Comparison of ENCODE assay signal across 8 cellular contexts in genomic region chr6:109059591-109060021, GRCh38. TPM values are rescaled to one million over a fixed set of nuclear protein-coding genes. Genes with fewer than 3 reads are reported as not detected.
DNase-seq lines count a peak whose midpoint lies in the region; ATAC-seq, FAIRE-seq and TF ChIP-seq lines count a peak whose summit lies in the region.

No MANE protein-coding gene starts in this region.

- H3K9ac ChIP-seq in astrocyte (ENCODE audit: low read length), result no peak overlapping the region

- no peaks in the 10 kb centered on the region for H3K9me3 Mint-ChIP-seq in astrocyte (ENCODE audit: unreplicated experiment)

- H3K4me2 ChIP-seq in astrocyte (ENCODE audit: low read length), result no peak overlapping the region

- TF ChIP-seq CTCF in astrocyte (IDR thresholded peaks at IDR 0.05; ENCODE audit: insufficient read depth, low read depth, low read length) (no peak), lung (IDR thresholded peaks at IDR 0.05; ENCODE audit: control extremely low read depth, extremely low read depth) (no peak), ascending aorta (IDR thresholded peaks at IDR 0.05) (peak in 1 of 3 experiments; percentile 14)

- 25 to 28% methylated on average over 4 of the region's 4 CpGs for WGBS in lung, 2 donors

- no peaks in the 10 kb centered on the region for H3K36me3 Mint-ChIP-seq in astrocyte (ENCODE audit: low read depth, unreplicated experiment)

- no peak overlapping the region for H2AFZ ChIP-seq in astrocyte (ENCODE audit: low read depth, low read length)

- H4K20me1 ChIP-seq in astrocyte (ENCODE audit: insufficient read depth, low read length), result no peaks in the 10 kb centered on the region

- H3K4me1 ChIP-seq in astrocyte (ENCODE audit: insufficient read depth, low read length) (no peaks in the 10 kb centered on the region), lung (ENCODE audit: control insufficient read depth in 2 of 2, insufficient read depth in 2 of 2, low read length in 2 of 2) (peaks cover 1 to 24% of the 10 kb centered on the region in 2 donors), ascending aorta (peaks cover 2 to 26% of the 10 kb centered on the region in 2 donors)

- intact Hi-C loops in ascending aorta (cut with DNase I), result loop anchor here (5.0 kb wide), 1 partner anchor 52 kb away; no protein-coding TSS in a partner anchor

- no peak overlapping the region for H3K4me3 Mint-ChIP-seq in astrocyte (ENCODE audit: unreplicated experiment)

- H3K36me3 ChIP-seq in astrocyte (ENCODE audit: insufficient read depth, low read length), result no peaks in the 10 kb centered on the region
- no peaks in the 10 kb centered on the region for H3K36me3 ChIP-seq in lung (ENCODE audit: control insufficient read depth in 2 of 2, insufficient read depth in 2 of 2, low read length in 2 of 2)
- H3K36me3 ChIP-seq in ascending aorta, result no peaks in the 10 kb centered on the region

- H3K27me3 ChIP-seq in astrocyte (ENCODE audit: insufficient read depth, low read length) (no peaks in the 10 kb centered on the region), lung (ENCODE audit: control insufficient read depth, insufficient read depth) (no peaks in the 10 kb centered on the region), ascending aorta (no peaks in the 10 kb centered on the region)

- no peaks in the 10 kb centered on the region for H3K79me2 ChIP-seq in astrocyte (ENCODE audit: insufficient read depth, low read length)

- peak overlapping the region; percentile 0 for H3K27ac ChIP-seq in astrocyte (ENCODE audit: low read depth, low read length)
- peak overlapping the region; percentile 45 to 66 for H3K27ac ChIP-seq in lung (ENCODE audit: low read depth in 1 of 2, low read length in 1 of 2)
- no peak overlapping the region for H3K27ac ChIP-seq in ascending aorta

- no peaks in the 10 kb centered on the region for H3K27me3 Mint-ChIP-seq in astrocyte (ENCODE audit: low read depth, unreplicated experiment)

- DNase-seq in AML-193 (lab: John Stamatoyannopoulos, UW) (peak; percentile 62 to 72), astrocyte (ENCODE audit: low read depth) (no peak), lung (ENCODE audit: low spot score) (no peak), ascending aorta (ENCODE audit: low spot score in 2 of 2) (no peak), NCI-H2171 treated with DMSO at 0.1 percent for 48 hours (lab: John Stamatoyannopoulos, UW) (no peak), NCI-H2029 (lab: John Stamatoyannopoulos, UW) (no peak)

- ATAC-seq in HG02885 (IDR thresholded peaks at IDR 0.05; ENCODE audit: poor library complexity, unreplicated experiment) (peak; percentile 58), lung (ENCODE audit: insufficient read depth, low FRiP score) (peak; percentile 59), HG02884 (IDR thresholded peaks at IDR 0.05; ENCODE audit: unreplicated experiment) (no peak)

- H3K9me3 ChIP-seq in astrocyte (ENCODE audit: insufficient read depth, low read depth, low read length), result no peaks in the 10 kb centered on the region
- H3K9me3 ChIP-seq in lung (ENCODE audit: control insufficient read depth in 2 of 2, insufficient read depth in 1 of 2, low read length in 1 of 2), result no peaks in the 10 kb centered on the region
- H3K9me3 ChIP-seq in ascending aorta, result no peaks in the 10 kb centered on the region

- H3K27ac Mint-ChIP-seq in astrocyte (ENCODE audit: unreplicated experiment), result peak overlapping the region; percentile 3

- FAIRE-seq in astrocyte (lab: Jason Lieb, UNC), result no peak

- peaks cover 16% of the 10 kb centered on the region for H3K4me1 Mint-ChIP-seq in astrocyte (ENCODE audit: low read depth, unreplicated experiment)

- H3K4me3 ChIP-seq in astrocyte (ENCODE audit: insufficient read depth, low read depth, low read length) (no peak overlapping the region), lung (no peak overlapping the region), ascending aorta (no peak overlapping the region)

RNA-seq across cellular contexts. Expression of gene SESN1, which starts 35.0 kb away (rescaled TPM):
- total RNA-seq in astrocyte (24.0 and 27.3 TPM in 2 replicates), lung (10 to 100 TPM; 23.2 to 69.8 TPM), ascending aorta (49.0 TPM)
- polyA plus RNA-seq in lung, result 10 to 100 TPM; 12.9 to 18.9 TPM

RNA-seq across cellular contexts. Expression of gene CEP57L1, which starts 35.7 kb away (rescaled TPM):
- total RNA-seq in astrocyte (17.5 and 18.6 TPM in 2 replicates), lung (10 to 100 TPM in 1 of 2 donors, 1 to 10 TPM in 1; 9.3 to 44.3 TPM), ascending aorta (1.1 TPM)
- polyA plus RNA-seq in lung, result 1 to 10 TPM; 4.8 to 7.1 TPM

Comparison
In these comparisons a context has a peak if more than half of its experiments do, and no peak if none do; other contexts are left out.
1. DNase-seq: peak in AML-193 (2 of 2); none in astrocyte (single experiment), lung (single experiment), ascending aorta (0 of 2), NCI-H2171 treated with DMSO at 0.1 percent for 48 hours (single experiment) and NCI-H2029 (single experiment).
2. H3K27ac ChIP-seq: peak in astrocyte (single experiment) and lung (2 of 2); none in ascending aorta (0 of 2).